In the genomic region with DNA sequence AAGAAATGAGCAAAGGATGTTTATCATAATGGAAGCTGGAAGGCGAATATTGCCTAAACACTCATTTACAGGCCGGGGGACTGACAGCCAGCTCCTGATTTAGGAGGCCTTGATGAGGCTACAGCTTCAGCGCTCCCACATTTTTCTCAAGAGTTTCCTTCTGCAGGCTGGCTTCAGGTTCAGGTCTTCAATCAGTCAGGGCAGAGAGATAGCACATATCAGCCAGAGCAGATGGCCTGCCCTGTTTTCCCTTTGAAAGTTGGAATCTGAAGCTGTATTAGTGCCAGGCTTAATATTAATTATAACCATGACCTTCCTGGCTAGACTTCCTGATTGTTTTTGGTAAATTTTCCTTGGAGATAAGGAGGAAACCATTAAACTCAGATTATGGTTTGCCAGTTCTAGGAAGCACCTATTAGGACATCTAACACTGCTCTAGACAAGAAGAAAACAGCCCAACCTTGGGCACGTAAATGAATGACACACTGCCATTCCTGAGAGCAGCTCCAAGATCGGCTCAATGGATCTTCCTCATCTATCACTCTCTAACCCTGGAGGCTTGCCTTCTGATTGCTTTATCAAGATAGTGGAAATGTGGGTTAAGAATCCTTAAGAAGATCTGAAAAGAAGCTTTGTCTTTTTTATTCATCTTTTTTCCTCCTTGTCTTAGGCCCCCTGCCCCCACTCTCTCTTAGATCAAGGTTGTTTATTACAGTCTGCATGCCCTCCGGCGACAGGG, we compare ENCODE assay signal across 23 cellular contexts.
DNase-seq lines count a peak whose midpoint lies in the region; ATAC-seq and TF ChIP-seq lines count a peak whose summit lies in the region.
"Had no signal": no experiment of that assay in that cellular context is flagged by ENCODE, and none has a peak within 500 bp of the region (broad histone marks: within the 10 kb centered on the region; RNA-seq: fewer than 3 reads in every experiment).

No MANE protein-coding gene starts in this region.

- no peak for TF ChIP-seq POLR2A in adrenal gland (IDR thresholded peaks at IDR 0.05)

- no peaks in the 10 kb centered on the region for H3K36me3 ChIP-seq in DND-41 (ENCODE audit: insufficient read depth, low read length)
- no peaks in the 10 kb centered on the region for H3K36me3 ChIP-seq in adrenal gland (replicated peaks in 1 of 2)
- H3K36me3 ChIP-seq in naive thymus-derived CD4-positive, alpha-beta T cell (ENCODE audit: control insufficient read depth in 2 of 3, insufficient read depth in 3 of 3, low read length in 3 of 3), result no peaks in the 10 kb centered on the region
- H3K36me3 ChIP-seq: BLaER1, gastroesophageal sphincter, neutrophil, prostate gland had no signal

- TF ChIP-seq CTCF in DND-41 (IDR thresholded peaks at IDR 0.05; ENCODE audit: borderline replicate concordance, extremely low read depth, low read length, poor library complexity, severe bottlenecking), result no peak
- no peak for TF ChIP-seq CTCF in adrenal gland (IDR thresholded peaks at IDR 0.05)

- H4K20me1 ChIP-seq in DND-41 (ENCODE audit: insufficient read depth, low read length), result no peaks in the 10 kb centered on the region
- H4K20me1 ChIP-seq: BLaER1 had no signal

- intact Hi-C loops in adrenal gland (cut with DNase I), result no loop called here
- intact Hi-C loops in naive thymus-derived CD4-positive, alpha-beta T cell (cut with micrococcal nuclease), result loop anchor here in 1 of 2 donors (10.0 kb wide), 1 partner anchor 86 kb away; no protein-coding TSS in a partner anchor

- H3K27me3 Mint-ChIP-seq in activated naive CD4-positive, alpha-beta T cell treated with anti-CD3 and anti-CD28 coated beads, Interleukin-2, amount 10 ng/mL, durations not matched to agents 7 days and 5 days, result peaks cover 10% of the 10 kb centered on the region
- peaks cover 0 to 51% (median 0%) of the 10 kb centered on the region in 5 donors for H3K27me3 Mint-ChIP-seq in naive thymus-derived CD4-positive, alpha-beta T cell

- peaks cover 78% of the 10 kb centered on the region for H3K4me1 Mint-ChIP-seq in activated naive CD4-positive, alpha-beta T cell treated with anti-CD3 and anti-CD28 coated beads, Interleukin-2, amount 10 ng/mL, durations not matched to agents 7 days and 5 days
- H3K4me1 Mint-ChIP-seq in naive thymus-derived CD4-positive, alpha-beta T cell, result peaks cover 12 to 72% (median 42%) of the 10 kb centered on the region in 7 donors

- H3K9ac ChIP-seq in DND-41 (ENCODE audit: low read depth, low read length), result no peak overlapping the region
- H3K9ac ChIP-seq: BLaER1 had no signal

- H3K27ac Mint-ChIP-seq in activated naive CD4-positive, alpha-beta T cell treated with anti-CD3 and anti-CD28 coated beads, Interleukin-2, amount 10 ng/mL, durations not matched to agents 7 days and 5 days, result peak overlapping the region; percentile 91
- H3K27ac Mint-ChIP-seq in activated naive CD4-positive, alpha-beta T cell treated with anti-CD3 and anti-CD28 coated beads, Interleukin-2, amount 50 U/mL, for 72 hours, result peak overlapping the region in 1 of 2 donors; percentile 67
- peak overlapping the region in 8 of 9 donors; percentile 69 to 98 (median 90) for H3K27ac Mint-ChIP-seq in naive thymus-derived CD4-positive, alpha-beta T cell
- H3K27ac Mint-ChIP-seq: activated CD4-positive, alpha-beta memory T cell treated with anti-CD3 and anti-CD28 coated beads, Interleukin-2, amount 10 ng/mL, durations not matched to agents 7 days and 5 days; dendritic cell treated with granulocyte-macrophage colony-stimulating factor and Interleukin-4, amounts not matched to agents 40 ng/mL and 50 ng/mL, for 4 days; immature natural killer cell had no signal

- peak overlapping the region; percentile 17 for H3K4me3 Mint-ChIP-seq in activated naive CD4-positive, alpha-beta T cell treated with anti-CD3 and anti-CD28 coated beads, Interleukin-2, amount 10 ng/mL, durations not matched to agents 7 days and 5 days
- H3K4me3 Mint-ChIP-seq in naive thymus-derived CD4-positive, alpha-beta T cell, result peak overlapping the region in 9 of 10 donors; percentile 21 to 78 (median 64)
- H3K4me3 Mint-ChIP-seq: activated CD4-positive, alpha-beta memory T cell treated with anti-CD3 and anti-CD28 coated beads, Interleukin-2, amount 10 ng/mL, durations not matched to agents 7 days and 5 days; dendritic cell treated with granulocyte-macrophage colony-stimulating factor and Interleukin-4, amounts not matched to agents 40 ng/mL and 50 ng/mL, for 4 days; immature natural killer cell had no signal

- H3K79me2 ChIP-seq in DND-41 (ENCODE audit: insufficient read depth, low read length), result no peaks in the 10 kb centered on the region

- no peak for ATAC-seq in activated naive CD4-positive, alpha-beta T cell treated with anti-CD3 and anti-CD28 coated beads, Interleukin-2, amount 50 U/mL, for 72 hours
- ATAC-seq in DND-41 (ENCODE audit: insufficient read depth, low read depth), result no peak
- peak; percentile 24 for ATAC-seq in naive thymus-derived CD4-positive, alpha-beta T cell
- ATAC-seq in HG02981 (IDR thresholded peaks at IDR 0.05; ENCODE audit: unreplicated experiment), result no peak
- ATAC-seq: gastroesophageal sphincter, HepG2, left colon, sciatic nerve had no signal

- CTCF ChIA-PET in activated naive CD4-positive, alpha-beta T cell treated with anti-CD3 and anti-CD28 coated beads, Interleukin-2, amount 10 ng/mL, durations not matched to agents 7 days and 5 days (lab: Charles Lee), result no interaction called here
- CTCF ChIA-PET in naive thymus-derived CD4-positive, alpha-beta T cell (lab: Charles Lee), result interaction anchor here (0.6 kb wide), 1 partner anchor 10 kb away, joined by 3 read pairs; no protein-coding TSS in a partner anchor

- H3K27me3 ChIP-seq in DND-41 (ENCODE audit: insufficient read depth, low read length, poor library complexity), result no peaks in the 10 kb centered on the region
- H3K27me3 ChIP-seq in adrenal gland, result no peaks in the 10 kb centered on the region
- H3K27me3 ChIP-seq in naive thymus-derived CD4-positive, alpha-beta T cell (ENCODE audit: control insufficient read depth in 2 of 2, insufficient read depth in 2 of 2, low read length in 2 of 2), result no peaks in the 10 kb centered on the region
- H3K27me3 ChIP-seq: BLaER1, gastroesophageal sphincter had no signal

- H3K4me1 ChIP-seq in DND-41 (ENCODE audit: insufficient read depth, low read length), result peaks cover 54% of the 10 kb centered on the region
- H3K4me1 ChIP-seq in adrenal gland (replicated peaks in 1 of 2), result peaks cover 10 to 12% of the 10 kb centered on the region in 2 donors
- peaks cover 18 to 35% of the 10 kb centered on the region in 2 donors for H3K4me1 ChIP-seq in naive thymus-derived CD4-positive, alpha-beta T cell (ENCODE audit: control insufficient read depth in 2 of 2, insufficient read depth in 2 of 2, low read length in 2 of 2)
- H3K4me1 ChIP-seq: BLaER1, gastroesophageal sphincter, prostate gland had no signal

- DNase-seq in activated naive CD4-positive, alpha-beta T cell treated with anti-CD3 and anti-CD28 coated beads, Interleukin-2, amount 10 ng/mL, durations not matched to agents 7 days and 5 days, result no peak
- DNase-seq in activated naive CD4-positive, alpha-beta T cell treated with anti-CD3 and anti-CD28 coated beads, Interleukin-2, amount 50 U/mL, for 72 hours (ENCODE audit: low spot score in 2 of 2), result no peak
- DNase-seq in DND-41 (no peak), adrenal gland (peak in 4 of 7 donors; percentile 30 to 57 (median 36)), DMS53 (lab: John Stamatoyannopoulos, UW) (no peak), SKM-1 treated with dmso at 0.1 percent for 144 hours (lab: John Stamatoyannopoulos, UW; ENCODE audit: unreplicated experiment) (no peak)
- DNase-seq in naive thymus-derived CD4-positive, alpha-beta T cell, result peak in 3 of 9 donors; percentile 16 to 34 (median 22)
- DNase-seq: activated CD4-positive, alpha-beta memory T cell treated with anti-CD3 and anti-CD28 coated beads, Interleukin-2, amount 10 ng/mL, durations not matched to agents 7 days and 5 days; activated gamma-delta T cell treated with Interleukin-2 at 50 U/mL for 16 hours; aorta; hippocampal formation; immature natural killer cell; left colon; T1000 had no signal

- H3K9me3 ChIP-seq in DND-41 (ENCODE audit: insufficient read depth, low read length, severe bottlenecking), result no peaks in the 10 kb centered on the region
- no peaks in the 10 kb centered on the region for H3K9me3 ChIP-seq in adrenal gland (replicated peaks in 1 of 3)
- no peaks in the 10 kb centered on the region for H3K9me3 ChIP-seq in naive thymus-derived CD4-positive, alpha-beta T cell (ENCODE audit: control insufficient read depth in 2 of 3, low read length in 3 of 3)
- H3K9me3 ChIP-seq: BLaER1, neutrophil, prostate gland had no signal

- peaks cover 33% of the 10 kb centered on the region for H3K36me3 Mint-ChIP-seq in activated naive CD4-positive, alpha-beta T cell treated with anti-CD3 and anti-CD28 coated beads, Interleukin-2, amount 10 ng/mL, durations not matched to agents 7 days and 5 days
- no peaks in the 10 kb centered on the region for H3K36me3 Mint-ChIP-seq in activated naive CD4-positive, alpha-beta T cell treated with anti-CD3 and anti-CD28 coated beads, Interleukin-2, amount 50 U/mL, for 72 hours
- peaks cover 4 to 8% (median 4%) of the 10 kb centered on the region in 5 donors for H3K36me3 Mint-ChIP-seq in naive thymus-derived CD4-positive, alpha-beta T cell

- H3K4me2 ChIP-seq in DND-41 (ENCODE audit: insufficient read depth, low read length), result 0 out of 2 replicates have a peak overlapping the region, but pooled peaks have one; percentile 23
- H3K4me2 ChIP-seq: BLaER1 had no signal

- WGBS in adrenal gland, 4 donors, result 24 to 31% (median 27%) methylated on average over 7 of the region's 7 CpGs

- POLR2A ChIA-PET in naive thymus-derived CD4-positive, alpha-beta T cell (lab: Charles Lee), result interaction anchor here (0.5 kb wide), 1 partner anchor 16 kb away, joined by 3 read pairs; no protein-coding TSS in a partner anchor

- H3K4me3 ChIP-seq in DND-41 (ENCODE audit: low read depth in 1 of 2, low read length in 2 of 2), result no peak overlapping the region
- no peak overlapping the region for H3K4me3 ChIP-seq in adrenal gland
- H3K4me3 ChIP-seq in naive thymus-derived CD4-positive, alpha-beta T cell (ENCODE audit: low read length), result no peak overlapping the region
- H3K4me3 ChIP-seq: BLaER1, gastroesophageal sphincter, prostate gland had no signal

- no peak overlapping the region for H2AFZ ChIP-seq in DND-41 (ENCODE audit: low read depth, low read length)

- H3K27ac ChIP-seq in DND-41 (ENCODE audit: low read length) (peak overlapping the region; percentile 66), adrenal gland (peak overlapping the region in 2 of 5 donors; percentile 20 to 23)
- H3K27ac ChIP-seq in naive thymus-derived CD4-positive, alpha-beta T cell (ENCODE audit: low read depth, low read length), result peak overlapping the region; percentile 66
- H3K27ac ChIP-seq: BLaER1, gastroesophageal sphincter, neutrophil, prostate gland, RWPE1 had no signal

- peaks cover 11% of the 10 kb centered on the region for H3K9me3 Mint-ChIP-seq in activated naive CD4-positive, alpha-beta T cell treated with anti-CD3 and anti-CD28 coated beads, Interleukin-2, amount 10 ng/mL, durations not matched to agents 7 days and 5 days
- H3K9me3 Mint-ChIP-seq in activated naive CD4-positive, alpha-beta T cell treated with anti-CD3 and anti-CD28 coated beads, Interleukin-2, amount 50 U/mL, for 72 hours, result peaks cover 3 to 4% of the 10 kb centered on the region in 2 donors
- H3K9me3 Mint-ChIP-seq in naive thymus-derived CD4-positive, alpha-beta T cell, result peaks cover 0 to 13% (median 4%) of the 10 kb centered on the region in 11 donors
- H3K9me3 Mint-ChIP-seq: activated CD4-positive, alpha-beta memory T cell treated with anti-CD3 and anti-CD28 coated beads, Interleukin-2, amount 10 ng/mL, durations not matched to agents 7 days and 5 days; immature natural killer cell had no signal

Comparison
In these comparisons a context has a peak if more than half of its experiments do, and no peak if none do; other contexts are left out.
1. DNase-seq: peak in adrenal gland (4 of 7); none in activated naive CD4-positive, alpha-beta T cell treated with anti-CD3 and anti-CD28 coated beads, Interleukin-2, amount 10 ng/mL, durations not matched to agents 7 days and 5 days (single experiment), activated naive CD4-positive, alpha-beta T cell treated with anti-CD3 and anti-CD28 coated beads, Interleukin-2, amount 50 U/mL, for 72 hours (0 of 2), DND-41 (single experiment), DMS53 (single experiment) and SKM-1 treated with dmso at 0.1 percent for 144 hours (single experiment).